Comparison of ENCODE assay signal across 36 cellular contexts in genomic region chr3:94378322-94378721, GRCh38.
"Had no signal": no experiment of that assay in that cellular context is flagged by ENCODE, and none has a peak within 500 bp of the region (broad histone marks: within the 10 kb centered on the region; RNA-seq: fewer than 3 reads in every experiment).

No MANE protein-coding gene starts in this region.

- H3K27me3 Mint-ChIP-seq: activated B cell treated with CpG ODN at 0.5 μM for 24 hours; activated CD4-positive, alpha-beta memory T cell treated with anti-CD3 and anti-CD28 coated beads for 36 hours; activated CD4-positive, alpha-beta T cell treated with anti-CD3 and anti-CD28 coated beads, Interleukin-2, amount 10 ng/mL, durations not matched to agents 24 days and 14 days; activated CD8-positive, alpha-beta T cell treated with anti-CD3 and anti-CD28 coated beads for 36 hours; activated naive CD8-positive, alpha-beta T cell treated with anti-CD3 and anti-CD28 coated beads for 36 hours; activated T-helper 17 cell treated with anti-CD3 and anti-CD28 coated beads, Interleukin-2, amount 50 U/mL, for 72 hours had no signal

- H3K9me3 Mint-ChIP-seq: activated CD4-positive, alpha-beta memory T cell treated with anti-CD3 and anti-CD28 coated beads for 36 hours; activated CD8-positive, alpha-beta T cell treated with anti-CD3 and anti-CD28 coated beads for 36 hours; activated naive CD4-positive, alpha-beta T cell treated with anti-CD3 and anti-CD28 coated beads for 36 hours; activated naive CD8-positive, alpha-beta T cell treated with anti-CD3 and anti-CD28 coated beads for 36 hours; activated T-cell treated with anti-CD3 and anti-CD28 coated beads, Interleukin-2, amount 50 U/mL, for 4 hours; activated T-helper 1 cell treated with anti-CD3 and anti-CD28 coated beads, Interleukin-12 subunit alpha, Interleukin-12 subunit beta, Interleukin-2, Interleukin-4 antibody, amounts not matched to agents 30 ng/mL and 10 ng/mL and 1 ng/mL, durations not matched to agents 14 hours and 24 hours and 36 hours; activated T-helper 17 cell treated with anti-CD3 and anti-CD28 coated beads, Interleukin-2, amount 50 U/mL, for 72 hours had no signal

- H3K9me3 ChIP-seq: adrenal gland, body of pancreas, breast epithelium had no signal

- H3K4me3 ChIP-seq: adrenal gland, body of pancreas, breast epithelium had no signal

- H3K27ac Mint-ChIP-seq: activated B cell treated with CpG ODN at 0.5 μM for 24 hours; activated CD4-positive, alpha-beta memory T cell treated with anti-CD3 and anti-CD28 coated beads for 36 hours; activated CD4-positive, alpha-beta T cell treated with anti-CD3 and anti-CD28 coated beads, Interleukin-2, amount 10 ng/mL, durations not matched to agents 24 days and 14 days; activated CD8-positive, alpha-beta T cell treated with anti-CD3 and anti-CD28 coated beads for 36 hours; activated naive CD4-positive, alpha-beta T cell treated with anti-CD3 and anti-CD28 coated beads for 36 hours; activated naive CD4-positive, alpha-beta T cell treated with anti-CD3 and anti-CD28 coated beads, Interleukin-2, amount 50 U/mL, for 72 hours; activated naive CD8-positive, alpha-beta T cell treated with anti-CD3 and anti-CD28 coated beads for 36 hours; activated T-cell treated with anti-CD3 and anti-CD28 coated beads, Interleukin-2, amount 50 U/mL, for 72 hours; activated T-helper 1 cell treated with anti-CD3 and anti-CD28 coated beads, Interleukin-12 subunit alpha, Interleukin-12 subunit beta, Interleukin-2, Interleukin-4 antibody, amounts not matched to agents 30 ng/mL and 10 ng/mL and 1 ng/mL, durations not matched to agents 14 hours and 24 hours and 36 hours; activated T-helper 17 cell treated with anti-CD3 and anti-CD28 coated beads, Interleukin-2, amount 50 U/mL, for 72 hours; T-helper 1 cell treated with Interleukin-12 subunit alpha and Interleukin-12 subunit beta and Interleukin-4 antibody, amounts not matched to agents 30 μg/mL and 1 μg/mL, for 36 hours; T-helper 2 cell treated with Interferon-gamma antibody and Interleukin-4, amounts not matched to agents 5 μg/mL and 100 μg/mL, for 36 hours had no signal

- ATAC-seq: activated CD8-positive, alpha-beta T cell treated with anti-CD3 and anti-CD28 coated beads for 36 hours; activated naive CD4-positive, alpha-beta T cell treated with anti-CD3 and anti-CD28 coated beads, Interleukin-2, amount 50 U/mL, for 72 hours; activated T-cell treated with anti-CD3 and anti-CD28 coated beads, Interleukin-2, amount 50 U/mL, for 4 hours; activated T-cell treated with anti-CD3 and anti-CD28 coated beads, Interleukin-2, amount 50 U/mL, for 72 hours; activated T-helper 17 cell treated with anti-CD3 and anti-CD28 coated beads, Interleukin-2, amount 50 U/mL, for 72 hours; body of pancreas had no signal

- H3K4me1 ChIP-seq: adrenal gland, body of pancreas, breast epithelium had no signal

- H3K36me3 ChIP-seq: adrenal gland, brain microvascular endothelial cell, breast epithelium had no signal

- DNase-seq: activated B cell treated with CpG ODN at 0.5 μM for 24 hours; activated CD4-positive, alpha-beta memory T cell treated with anti-CD3 and anti-CD28 coated beads for 36 hours; activated CD4-positive, alpha-beta T cell treated with anti-CD3 and anti-CD28 coated beads for 4 hours; activated CD4-positive, alpha-beta T cell treated with anti-CD3 and anti-CD28 coated beads, Interleukin-2, amount 10 ng/mL, durations not matched to agents 24 days and 14 days; activated CD4-positive, alpha-beta T cell treated with anti-CD3 and anti-CD28 coated beads, Interleukin-2, amount 50 U/mL, for 1 hour; activated CD4-positive, alpha-beta T cell treated with anti-CD3 and anti-CD28 coated beads, Interleukin-2, amount 50 U/mL, for 4 hours; activated CD4-positive, CD25-positive, alpha-beta regulatory T cell treated with anti-CD3 and anti-CD28 coated beads, Interleukin-2, amount 50 U/mL, for 72 hours; activated CD8-positive, alpha-beta memory T cell treated with anti-CD3 and anti-CD28 coated beads, Interleukin-2, amount 50 U/mL, for 4 hours; activated CD8-positive, alpha-beta T cell treated with anti-CD3 and anti-CD28 coated beads for 36 hours; activated effector memory CD4-positive, alpha-beta T cell treated with anti-CD3 and anti-CD28 coated beads, Interleukin-2, amount 50 U/mL, for 16 hours; activated gamma-delta T cell treated with Interleukin-2 at 50 U/mL for 16 hours; activated naive CD4-positive, alpha-beta T cell; activated naive CD4-positive, alpha-beta T cell treated with anti-CD3 and anti-CD28 coated beads for 36 hours; activated naive CD4-positive, alpha-beta T cell treated with anti-CD3 and anti-CD28 coated beads, Interleukin-2, amount 50 U/mL, for 16 hours; activated naive CD8-positive, alpha-beta T cell treated with anti-CD3 and anti-CD28 coated beads for 36 hours; activated T-cell treated with anti-CD3 and anti-CD28 coated beads for 4 hours; activated T-cell treated with anti-CD3 and anti-CD28 coated beads, Interleukin-2, amount 50 U/mL, for 1 hour; activated T-cell treated with anti-CD3 and anti-CD28 coated beads, Interleukin-2, amount 50 U/mL, for 4 hours; activated T-cell treated with anti-CD3 and anti-CD28 coated beads, Interleukin-2, amount 50 U/mL, for 72 hours; adrenal gland; amniotic stem cell; aorta; body of pancreas; brain microvascular endothelial cell; central memory CD4-positive, alpha-beta T cell; T-helper 1 cell; T-helper 2 cell; T-helper 9 cell had no signal

- H3K36me3 Mint-ChIP-seq: activated CD4-positive, alpha-beta memory T cell treated with anti-CD3 and anti-CD28 coated beads for 36 hours; activated naive CD4-positive, alpha-beta T cell treated with anti-CD3 and anti-CD28 coated beads, Interleukin-2, amount 50 U/mL, for 72 hours; activated naive CD8-positive, alpha-beta T cell treated with anti-CD3 and anti-CD28 coated beads for 36 hours had no signal

- H3K4me1 Mint-ChIP-seq: activated B cell treated with CpG ODN at 0.5 μM for 24 hours; activated CD4-positive, alpha-beta T cell treated with anti-CD3 and anti-CD28 coated beads, Interleukin-2, amount 10 ng/mL, durations not matched to agents 24 days and 14 days; activated naive CD8-positive, alpha-beta T cell treated with anti-CD3 and anti-CD28 coated beads for 36 hours; activated T-helper 17 cell treated with anti-CD3 and anti-CD28 coated beads, Interleukin-2, amount 50 U/mL, for 72 hours had no signal

- H3K4me3 Mint-ChIP-seq: activated B cell treated with CpG ODN at 0.5 μM for 24 hours; activated CD4-positive, alpha-beta memory T cell treated with anti-CD3 and anti-CD28 coated beads for 36 hours; activated CD4-positive, alpha-beta T cell treated with anti-CD3 and anti-CD28 coated beads, Interleukin-2, amount 10 ng/mL, durations not matched to agents 24 days and 14 days; activated CD8-positive, alpha-beta T cell treated with anti-CD3 and anti-CD28 coated beads for 36 hours; activated naive CD4-positive, alpha-beta T cell treated with anti-CD3 and anti-CD28 coated beads for 36 hours; activated naive CD8-positive, alpha-beta T cell treated with anti-CD3 and anti-CD28 coated beads for 36 hours; activated T-cell treated with anti-CD3 and anti-CD28 coated beads, Interleukin-2, amount 50 U/mL, for 4 hours; activated T-cell treated with anti-CD3 and anti-CD28 coated beads, Interleukin-2, amount 50 U/mL, for 72 hours; activated T-helper 1 cell treated with anti-CD3 and anti-CD28 coated beads, Interleukin-12 subunit alpha, Interleukin-12 subunit beta, Interleukin-2, Interleukin-4 antibody, amounts not matched to agents 30 ng/mL and 10 ng/mL and 1 ng/mL, durations not matched to agents 14 hours and 24 hours and 36 hours; activated T-helper 17 cell treated with anti-CD3 and anti-CD28 coated beads, Interleukin-2, amount 50 U/mL, for 72 hours; T-helper 1 cell treated with Interleukin-12 subunit alpha and Interleukin-12 subunit beta and Interleukin-4 antibody, amounts not matched to agents 30 μg/mL and 1 μg/mL, for 36 hours; T-helper 2 cell treated with Interferon-gamma antibody and Interleukin-4, amounts not matched to agents 5 μg/mL and 100 μg/mL, for 36 hours had no signal

- FAIRE-seq: astrocyte, TTC549 had no signal
